In genomic region chr4:108146346-108146745, GRCh38 we compare ENCODE assay signal across 16 cellular contexts. TPM values are rescaled to one million over a fixed set of nuclear protein-coding genes. Genes with fewer than 3 reads are reported as not detected.
DNase-seq lines count a peak whose midpoint lies in the region; ATAC-seq and TF ChIP-seq lines count a peak whose summit lies in the region.
"Had no signal": no experiment of that assay in that cellular context is flagged by ENCODE, and none has a peak within 500 bp of the region (broad histone marks: within the 10 kb centered on the region; RNA-seq: fewer than 3 reads in every experiment).

No MANE protein-coding gene starts in this region.

- DNase-seq in T-helper 1 cell (no peak), nephron progenitor cell (no peak), endothelial cell (ENCODE audit: low spot score) (no peak)
- DNase-seq in activated naive CD4-positive, alpha-beta T cell treated with anti-CD3 and anti-CD28 coated beads, Interleukin-2, amount 10 ng/mL, durations not matched to agents 7 days and 5 days: no peak
- DNase-seq in activated naive CD4-positive, alpha-beta T cell treated with Interleukin-2 at 50 U/mL for 16 hours: no peak
- DNase-seq in stimulated activated CD4-positive, alpha-beta T cell treated with anti-CD3 and anti-CD28 coated beads, Interleukin-2, amount 100 ng/mL, for 48 hours: no peak
- DNase-seq: Caco-2, GM23248, IMR-90, NCI-H1436, NCI-H2029 treated with DMSO at 0.1 percent for 48 hours, NCI-H510A, NCI-H82 had no signal

- no peak for ATAC-seq in activated T-helper 17 cell treated with anti-CD3 and anti-CD28 coated beads, Interleukin-2, amount 50 U/mL, for 72 hours (replicated peaks)
- ATAC-seq: HCT116 had no signal

- peaks cover 80% of the 10 kb centered on the region for H3K4me1 Mint-ChIP-seq in T-helper 1 cell treated with Interleukin-12 subunit alpha and Interleukin-12 subunit beta and Interleukin-4 antibody, amounts not matched to agents 30 μg/mL and 1 μg/mL, for 36 hours (ENCODE audit: low read depth)
- H3K4me1 Mint-ChIP-seq in activated naive CD4-positive, alpha-beta T cell treated with anti-CD3 and anti-CD28 coated beads, Interleukin-2, amount 10 ng/mL, durations not matched to agents 7 days and 5 days: peaks cover 93% of the 10 kb centered on the region
- H3K4me1 Mint-ChIP-seq in activated T-helper 17 cell treated with anti-CD3 and anti-CD28 coated beads, Interleukin-2, amount 50 U/mL, for 72 hours: peaks cover 46% of the 10 kb centered on the region
- peaks cover 70% of the 10 kb centered on the region for H3K4me1 Mint-ChIP-seq in nephron progenitor cell
- H3K4me1 Mint-ChIP-seq in endothelial cell (ENCODE audit: unreplicated experiment): no peaks in the 10 kb centered on the region

- TF ChIP-seq CTCF in nephron progenitor cell (IDR thresholded peaks at IDR 0.05): no peak
- no peak for TF ChIP-seq CTCF in endothelial cell (IDR thresholded peaks at IDR 0.05; ENCODE audit: unreplicated experiment)

- peak overlapping the region; percentile 47 for H3K4me3 Mint-ChIP-seq in T-helper 1 cell treated with Interleukin-12 subunit alpha and Interleukin-12 subunit beta and Interleukin-4 antibody, amounts not matched to agents 30 μg/mL and 1 μg/mL, for 36 hours
- peak overlapping the region; percentile 58 for H3K4me3 Mint-ChIP-seq in activated naive CD4-positive, alpha-beta T cell treated with anti-CD3 and anti-CD28 coated beads, Interleukin-2, amount 10 ng/mL, durations not matched to agents 7 days and 5 days
- H3K4me3 Mint-ChIP-seq in activated T-helper 17 cell treated with anti-CD3 and anti-CD28 coated beads, Interleukin-2, amount 50 U/mL, for 72 hours: peak overlapping the region; percentile 76
- H3K4me3 Mint-ChIP-seq in nephron progenitor cell (no peak overlapping the region), endothelial cell (ENCODE audit: unreplicated experiment) (no peak overlapping the region)

- H3K36me3 Mint-ChIP-seq in T-helper 1 cell treated with Interleukin-12 subunit alpha and Interleukin-12 subunit beta and Interleukin-4 antibody, amounts not matched to agents 30 μg/mL and 1 μg/mL, for 36 hours (ENCODE audit: low read depth): peaks cover 27% of the 10 kb centered on the region
- H3K36me3 Mint-ChIP-seq in activated naive CD4-positive, alpha-beta T cell treated with anti-CD3 and anti-CD28 coated beads, Interleukin-2, amount 10 ng/mL, durations not matched to agents 7 days and 5 days: peaks cover 72% of the 10 kb centered on the region
- peaks cover 80% of the 10 kb centered on the region for H3K36me3 Mint-ChIP-seq in activated T-helper 17 cell treated with anti-CD3 and anti-CD28 coated beads, Interleukin-2, amount 50 U/mL, for 72 hours (ENCODE audit: low read depth)
- peaks cover 33% of the 10 kb centered on the region for H3K36me3 Mint-ChIP-seq in nephron progenitor cell (ENCODE audit: low read depth)
- no peaks in the 10 kb centered on the region for H3K36me3 Mint-ChIP-seq in endothelial cell (ENCODE audit: low read depth, unreplicated experiment)

- no peaks in the 10 kb centered on the region for H3K27me3 Mint-ChIP-seq in T-helper 1 cell treated with Interleukin-12 subunit alpha and Interleukin-12 subunit beta and Interleukin-4 antibody, amounts not matched to agents 30 μg/mL and 1 μg/mL, for 36 hours (ENCODE audit: low read depth)
- no peaks in the 10 kb centered on the region for H3K27me3 Mint-ChIP-seq in activated naive CD4-positive, alpha-beta T cell treated with anti-CD3 and anti-CD28 coated beads, Interleukin-2, amount 10 ng/mL, durations not matched to agents 7 days and 5 days
- H3K27me3 Mint-ChIP-seq in activated T-helper 17 cell treated with anti-CD3 and anti-CD28 coated beads, Interleukin-2, amount 50 U/mL, for 72 hours: no peaks in the 10 kb centered on the region
- H3K27me3 Mint-ChIP-seq in nephron progenitor cell (ENCODE audit: low read depth, poor library complexity): no peaks in the 10 kb centered on the region
- peaks cover 2% of the 10 kb centered on the region for H3K27me3 Mint-ChIP-seq in endothelial cell (ENCODE audit: unreplicated experiment)

- CTCF ChIA-PET in activated naive CD4-positive, alpha-beta T cell treated with anti-CD3 and anti-CD28 coated beads, Interleukin-2, amount 10 ng/mL, durations not matched to agents 7 days and 5 days (lab: Charles Lee): interaction anchor here (1.1 to 2.3 kb wide), 4 partner anchors 8 to 116 kb away, joined by 3 to 7 read pairs (median 5); no protein-coding TSS in a partner anchor

- no peaks in the 10 kb centered on the region for H3K9me3 Mint-ChIP-seq in T-helper 1 cell treated with Interleukin-12 subunit alpha and Interleukin-12 subunit beta and Interleukin-4 antibody, amounts not matched to agents 30 μg/mL and 1 μg/mL, for 36 hours
- H3K9me3 Mint-ChIP-seq in activated naive CD4-positive, alpha-beta T cell treated with anti-CD3 and anti-CD28 coated beads, Interleukin-2, amount 10 ng/mL, durations not matched to agents 7 days and 5 days: no peaks in the 10 kb centered on the region
- H3K9me3 Mint-ChIP-seq in activated T-helper 17 cell treated with anti-CD3 and anti-CD28 coated beads, Interleukin-2, amount 50 U/mL, for 72 hours: no peaks in the 10 kb centered on the region
- H3K9me3 Mint-ChIP-seq in nephron progenitor cell (no peaks in the 10 kb centered on the region), endothelial cell (ENCODE audit: unreplicated experiment) (no peaks in the 10 kb centered on the region)

- peak overlapping the region; percentile 1 for H3K27ac Mint-ChIP-seq in T-helper 1 cell treated with Interleukin-12 subunit alpha and Interleukin-12 subunit beta and Interleukin-4 antibody, amounts not matched to agents 30 μg/mL and 1 μg/mL, for 36 hours
- H3K27ac Mint-ChIP-seq in activated naive CD4-positive, alpha-beta T cell treated with anti-CD3 and anti-CD28 coated beads, Interleukin-2, amount 10 ng/mL, durations not matched to agents 7 days and 5 days: peak overlapping the region; percentile 87
- H3K27ac Mint-ChIP-seq in activated T-helper 17 cell treated with anti-CD3 and anti-CD28 coated beads, Interleukin-2, amount 50 U/mL, for 72 hours: peak overlapping the region; percentile 64
- H3K27ac Mint-ChIP-seq in nephron progenitor cell (peak overlapping the region; percentile 83), endothelial cell (ENCODE audit: unreplicated experiment) (no peak overlapping the region)

RNA-seq across cellular contexts. Expression of gene LEF1, which starts 22.4 kb away (rescaled TPM):
- total RNA-seq in activated T-helper 17 cell treated with anti-CD3 and anti-CD28 coated beads, Interleukin-2, amount 50 U/mL, for 72 hours: 10 to 100 TPM; 73.4 to 93.4 TPM
- 15.9 TPM for total RNA-seq in endothelial cell (ENCODE audit: unreplicated experiment)
- total RNA-seq: GM23248 had no signal

Comparison
In these comparisons a context has a peak if more than half of its experiments do, and no peak if none do; other contexts are left out.
1. H3K4me3 Mint-ChIP-seq: peak in T-helper 1 cell treated with Interleukin-12 subunit alpha and Interleukin-12 subunit beta and Interleukin-4 antibody, amounts not matched to agents 30 μg/mL and 1 μg/mL, for 36 hours (single experiment), activated naive CD4-positive, alpha-beta T cell treated with anti-CD3 and anti-CD28 coated beads, Interleukin-2, amount 10 ng/mL, durations not matched to agents 7 days and 5 days (single experiment) and activated T-helper 17 cell treated with anti-CD3 and anti-CD28 coated beads, Interleukin-2, amount 50 U/mL, for 72 hours (single experiment); none in nephron progenitor cell (single experiment) and endothelial cell (single experiment).